In the genomic region with DNA sequence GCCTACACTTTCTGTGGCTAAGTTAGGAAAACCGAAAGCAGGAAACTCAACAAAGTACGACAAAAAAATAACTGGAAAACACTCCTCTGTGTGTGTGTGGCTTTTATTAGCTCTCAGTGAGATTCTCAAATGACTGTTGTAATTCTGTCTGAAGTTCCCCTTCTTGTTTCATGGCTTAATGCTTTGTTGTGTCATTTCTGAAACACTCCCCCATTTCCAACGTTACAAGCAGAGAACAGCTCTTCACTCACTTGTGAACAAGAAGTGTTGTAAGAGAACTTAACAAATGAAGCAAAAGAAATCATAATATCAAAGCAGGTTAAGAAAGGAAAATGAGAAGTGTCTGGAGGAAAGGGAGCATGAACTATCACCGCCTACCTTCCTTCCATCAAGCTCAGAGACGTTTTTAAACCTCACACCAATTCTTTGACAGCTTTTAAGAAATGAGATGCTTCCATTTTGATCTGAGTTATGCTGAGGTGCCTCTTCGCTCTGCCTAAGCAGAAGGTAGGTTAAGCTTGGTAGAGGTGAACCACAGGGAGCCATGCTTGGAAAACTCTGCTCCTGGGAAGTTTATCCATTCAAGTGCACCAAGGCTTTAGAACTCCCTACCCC, we compare ENCODE assay signal across 1 cellular context.
TF ChIP-seq lines count a peak whose summit lies in the region.

No MANE protein-coding gene starts in this region.

TF ChIP-seq in GM12878, 131 proteins besides CTCF, POLR2A, EP300 and RAD21 (continued from another document and continues in another):
- TF ChIP-seq PRDM15 (CRISPR knock-in tag; IDR thresholded peaks at IDR 0.05) = no peak
- no peak for TF ChIP-seq ZNF217 (IDR thresholded peaks at IDR 0.05)
- peak; percentile 27; the same call in 1 of the 2 replicates for TF ChIP-seq CREB1 (IDR thresholded peaks at IDR 0.05; ENCODE audit: low read depth)
- TF ChIP-seq LARP7 (IDR thresholded peaks at IDR 0.05) = no peak
- no peak for TF ChIP-seq ATF3 (IDR thresholded peaks at IDR 0.05; ENCODE audit: borderline replicate concordance, extremely low read depth, low read depth, low read length)
- TF ChIP-seq JUNB (IDR thresholded peaks at IDR 0.05) = peak; percentile 69
- TF ChIP-seq NFIC (IDR thresholded peaks at IDR 0.05; ENCODE audit: low read depth, low read length) = peak; percentile 92
- TF ChIP-seq CREM (IDR thresholded peaks at IDR 0.05; ENCODE audit: low read depth) = peak; percentile 51; the same call in 1 of the 2 replicates
- TF ChIP-seq HSF1 (IDR thresholded peaks at IDR 0.05; ENCODE audit: low read depth, low read length) = no peak
- 0 out of 2 replicates have a peak, but pooled peaks have one; percentile 35 for TF ChIP-seq CBFB (IDR thresholded peaks at IDR 0.05; ENCODE audit: low read depth)
- 0 out of 2 replicates have a peak, but pooled peaks have one; percentile 47 for TF ChIP-seq ZBED1 (IDR thresholded peaks at IDR 0.05; ENCODE audit: borderline replicate concordance)
- 0 out of 2 replicates have a peak, but pooled peaks have one; percentile 22 for TF ChIP-seq CHD2 (IDR thresholded peaks at IDR 0.05; ENCODE audit: borderline replicate concordance, low read depth, low read length)
- no peak for TF ChIP-seq HDAC6 (IDR thresholded peaks at IDR 0.05; ENCODE audit: unreplicated experiment)
- TF ChIP-seq ZBTB4 (CRISPR knock-in tag; IDR thresholded peaks at IDR 0.05) = no peak
- TF ChIP-seq CHD4 (IDR thresholded peaks at IDR 0.05) = no peak
- peak; percentile 69; the same call in 1 of the 2 replicates for TF ChIP-seq IRF4 (IDR thresholded peaks at IDR 0.05; ENCODE audit: low read depth, low read length)
- no peak for TF ChIP-seq CBX3 (IDR thresholded peaks at IDR 0.05; ENCODE audit: borderline replicate concordance, low read depth)
- no peak for TF ChIP-seq ZZZ3 (IDR thresholded peaks at IDR 0.05; ENCODE audit: control insufficient read depth, insufficient read length, low read depth)
- TF ChIP-seq, protein P1, sequence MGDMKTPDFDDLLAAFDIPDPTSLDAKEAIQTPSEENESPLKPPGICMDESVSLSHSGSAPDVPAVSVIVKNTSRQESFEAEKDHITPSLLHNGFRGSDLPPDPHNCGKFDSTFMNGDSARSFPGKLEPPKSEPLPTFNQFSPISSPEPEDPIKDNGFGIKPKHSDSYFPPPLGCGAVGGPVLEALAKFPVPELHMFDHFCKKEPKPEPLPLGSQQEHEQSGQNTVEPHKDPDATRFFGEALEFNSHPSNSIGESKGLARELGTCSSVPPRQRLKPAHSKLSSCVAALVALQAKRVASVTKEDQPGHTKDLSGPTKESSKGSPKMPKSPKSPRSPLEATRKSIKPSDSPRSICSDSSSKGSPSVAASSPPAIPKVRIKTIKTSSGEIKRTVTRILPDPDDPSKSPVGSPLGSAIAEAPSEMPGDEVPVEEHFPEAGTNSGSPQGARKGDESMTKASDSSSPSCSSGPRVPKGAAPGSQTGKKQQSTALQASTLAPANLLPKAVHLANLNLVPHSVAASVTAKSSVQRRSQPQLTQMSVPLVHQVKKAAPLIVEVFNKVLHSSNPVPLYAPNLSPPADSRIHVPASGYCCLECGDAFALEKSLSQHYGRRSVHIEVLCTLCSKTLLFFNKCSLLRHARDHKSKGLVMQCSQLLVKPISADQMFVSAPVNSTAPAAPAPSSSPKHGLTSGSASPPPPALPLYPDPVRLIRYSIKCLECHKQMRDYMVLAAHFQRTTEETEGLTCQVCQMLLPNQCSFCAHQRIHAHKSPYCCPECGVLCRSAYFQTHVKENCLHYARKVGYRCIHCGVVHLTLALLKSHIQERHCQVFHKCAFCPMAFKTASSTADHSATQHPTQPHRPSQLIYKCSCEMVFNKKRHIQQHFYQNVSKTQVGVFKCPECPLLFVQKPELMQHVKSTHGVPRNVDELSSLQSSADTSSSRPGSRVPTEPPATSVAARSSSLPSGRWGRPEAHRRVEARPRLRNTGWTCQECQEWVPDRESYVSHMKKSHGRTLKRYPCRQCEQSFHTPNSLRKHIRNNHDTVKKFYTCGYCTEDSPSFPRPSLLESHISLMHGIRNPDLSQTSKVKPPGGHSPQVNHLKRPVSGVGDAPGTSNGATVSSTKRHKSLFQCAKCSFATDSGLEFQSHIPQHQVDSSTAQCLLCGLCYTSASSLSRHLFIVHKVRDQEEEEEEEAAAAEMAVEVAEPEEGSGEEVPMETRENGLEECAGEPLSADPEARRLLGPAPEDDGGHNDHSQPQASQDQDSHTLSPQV (IDR thresholded peaks at IDR 0.05) = no peak
- 0 out of 2 replicates have a peak, but pooled peaks have one; percentile 23 for TF ChIP-seq BCL11A (IDR thresholded peaks at IDR 0.05; ENCODE audit: low read depth, low read length)
- no peak for TF ChIP-seq E4F1 (IDR thresholded peaks at IDR 0.05; ENCODE audit: borderline replicate concordance, partially characterized antibody)
- peak; percentile 72 for TF ChIP-seq MEF2A (IDR thresholded peaks at IDR 0.05; ENCODE audit: insufficient read depth, low read depth, low read length)
- TF ChIP-seq MTA3 (IDR thresholded peaks at IDR 0.05; ENCODE audit: borderline replicate concordance, low read length) = peak; percentile 16; the same call in 1 of the 2 replicates
- peak; percentile 22; the same call in 1 of the 2 replicates for TF ChIP-seq PAX5 (IDR thresholded peaks at IDR 0.05; ENCODE audit: borderline replicate concordance, low read depth, low read length)
- TF ChIP-seq ATF7 (IDR thresholded peaks at IDR 0.05; ENCODE audit: low read depth) = 0 out of 2 replicates have a peak, but pooled peaks have one; percentile 32
- TF ChIP-seq PML (IDR thresholded peaks at IDR 0.05; ENCODE audit: low read length) = peak; percentile 49; the same call in 1 of the 2 replicates
- TF ChIP-seq, protein P2, sequence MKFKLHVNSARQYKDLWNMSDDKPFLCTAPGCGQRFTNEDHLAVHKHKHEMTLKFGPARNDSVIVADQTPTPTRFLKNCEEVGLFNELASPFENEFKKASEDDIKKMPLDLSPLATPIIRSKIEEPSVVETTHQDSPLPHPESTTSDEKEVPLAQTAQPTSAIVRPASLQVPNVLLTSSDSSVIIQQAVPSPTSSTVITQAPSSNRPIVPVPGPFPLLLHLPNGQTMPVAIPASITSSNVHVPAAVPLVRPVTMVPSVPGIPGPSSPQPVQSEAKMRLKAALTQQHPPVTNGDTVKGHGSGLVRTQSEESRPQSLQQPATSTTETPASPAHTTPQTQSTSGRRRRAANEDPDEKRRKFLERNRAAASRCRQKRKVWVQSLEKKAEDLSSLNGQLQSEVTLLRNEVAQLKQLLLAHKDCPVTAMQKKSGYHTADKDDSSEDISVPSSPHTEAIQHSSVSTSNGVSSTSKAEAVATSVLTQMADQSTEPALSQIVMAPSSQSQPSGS (IDR thresholded peaks at IDR 0.05; ENCODE audit: low read length) = peak; percentile 77; the same call in 1 of the 2 replicates
- TF ChIP-seq POLR2AphosphoS5 (IDR thresholded peaks at IDR 0.05; ENCODE audit: low read length) = 0 out of 2 replicates have a peak, but pooled peaks have one; percentile 36
- TF ChIP-seq, protein P3, sequence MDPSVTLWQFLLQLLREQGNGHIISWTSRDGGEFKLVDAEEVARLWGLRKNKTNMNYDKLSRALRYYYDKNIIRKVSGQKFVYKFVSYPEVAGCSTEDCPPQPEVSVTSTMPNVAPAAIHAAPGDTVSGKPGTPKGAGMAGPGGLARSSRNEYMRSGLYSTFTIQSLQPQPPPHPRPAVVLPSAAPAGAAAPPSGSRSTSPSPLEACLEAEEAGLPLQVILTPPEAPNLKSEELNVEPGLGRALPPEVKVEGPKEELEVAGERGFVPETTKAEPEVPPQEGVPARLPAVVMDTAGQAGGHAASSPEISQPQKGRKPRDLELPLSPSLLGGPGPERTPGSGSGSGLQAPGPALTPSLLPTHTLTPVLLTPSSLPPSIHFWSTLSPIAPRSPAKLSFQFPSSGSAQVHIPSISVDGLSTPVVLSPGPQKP (IDR thresholded peaks at IDR 0.05; ENCODE audit: low read depth, low read length) = no peak
- TF ChIP-seq YY1 (IDR thresholded peaks at IDR 0.05; ENCODE audit: low read depth, low read length) = peak; percentile 55
- no peak for TF ChIP-seq NRF1 (conservative IDR thresholded peaks at IDR 0.05; ENCODE audit: low read depth, low read length)
- peak; percentile 91 for TF ChIP-seq EED (IDR thresholded peaks at IDR 0.05; ENCODE audit: low read depth)
- no peak for TF ChIP-seq YBX1 (IDR thresholded peaks at IDR 0.05)
- TF ChIP-seq GATAD2B (conservative IDR thresholded peaks at IDR 0.05; ENCODE audit: low read depth) = no peak
- peak; percentile 78 for TF ChIP-seq RUNX3 (IDR thresholded peaks at IDR 0.05; ENCODE audit: low read length)
- no peak; the same call in 1 of the 2 replicates for TF ChIP-seq DPF2 (IDR thresholded peaks at IDR 0.05)
